Comparison of ENCODE assay signal across 17 cellular contexts in the genomic region with DNA sequence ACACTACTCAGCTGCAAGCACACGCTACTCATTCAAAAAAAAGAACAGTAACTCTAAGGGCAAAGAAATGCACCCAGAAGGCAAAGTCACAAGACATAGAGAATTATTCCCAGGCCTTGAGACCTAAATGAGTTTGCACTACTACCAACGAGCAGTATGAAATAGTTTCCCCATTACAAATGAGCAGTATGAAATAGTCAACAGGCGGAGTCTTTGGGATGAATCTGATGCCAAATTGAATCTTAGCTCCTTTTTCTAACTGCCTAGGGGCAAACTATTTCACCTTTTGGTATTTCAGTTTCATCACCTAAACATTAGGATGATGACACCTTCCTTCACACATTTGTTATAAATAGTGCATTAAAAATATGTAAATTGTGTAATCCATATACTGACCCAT.
A peak's percentile ranks its signal among the peaks of the same experiment; 100 is the strongest.
DNase-seq lines count a peak whose midpoint lies in the region; ATAC-seq, FAIRE-seq and TF ChIP-seq lines count a peak whose summit lies in the region.
"Had no signal": no experiment of that assay in that cellular context is flagged by ENCODE, and none has a peak within 500 bp of the region (broad histone marks: within the 10 kb centered on the region; RNA-seq: fewer than 3 reads in every experiment).

No MANE protein-coding gene starts in this region.

- H3K9ac ChIP-seq in astrocyte (ENCODE audit: low read length) (no peak overlapping the region), skeletal muscle tissue (ENCODE audit: low read depth in 1 of 3, low read length in 3 of 3) (no peak overlapping the region)

- H3K4me1 ChIP-seq in GM23338 (ENCODE audit: insufficient read depth) = peaks cover 13% of the 10 kb centered on the region
- no peaks in the 10 kb centered on the region for H3K4me1 ChIP-seq in astrocyte (ENCODE audit: insufficient read depth, low read length)
- H3K4me1 ChIP-seq in skeletal muscle tissue (ENCODE audit: control insufficient read depth in 3 of 3, insufficient read depth in 3 of 3, low read length in 3 of 3) = no peaks in the 10 kb centered on the region

- H3K9me3 Mint-ChIP-seq in GM23338 (no peaks in the 10 kb centered on the region), astrocyte (ENCODE audit: unreplicated experiment) (no peaks in the 10 kb centered on the region)
- H3K9me3 Mint-ChIP-seq: CD8-positive, alpha-beta T cell had no signal

- H4K20me1 ChIP-seq in GM23338 (replicated peaks; ENCODE audit: insufficient read depth) (no peaks in the 10 kb centered on the region), astrocyte (ENCODE audit: insufficient read depth, low read length) (no peaks in the 10 kb centered on the region)

- peaks cover 11% of the 10 kb centered on the region for H3K4me1 Mint-ChIP-seq in GM23338
- H3K4me1 Mint-ChIP-seq in astrocyte (ENCODE audit: low read depth, unreplicated experiment) = peaks cover 13% of the 10 kb centered on the region

- H3K9me3 ChIP-seq in astrocyte (ENCODE audit: insufficient read depth, low read depth, low read length) (no peaks in the 10 kb centered on the region), skeletal muscle tissue (ENCODE audit: control insufficient read depth in 3 of 3, low read length in 3 of 3) (no peaks in the 10 kb centered on the region)
- H3K9me3 ChIP-seq: MG63 had no signal

- H3K36me3 ChIP-seq in GM23338 (ENCODE audit: insufficient read depth) (no peaks in the 10 kb centered on the region), astrocyte (ENCODE audit: insufficient read depth, low read length) (no peaks in the 10 kb centered on the region), skeletal muscle tissue (ENCODE audit: control insufficient read depth in 3 of 3, insufficient read depth in 3 of 3, low read length in 3 of 3) (no peaks in the 10 kb centered on the region)
- H3K36me3 ChIP-seq: MG63 had no signal

- 0 out of 2 replicates have a peak overlapping the region, but pooled peaks have one; percentile 19 for H2AFZ ChIP-seq in GM23338
- H2AFZ ChIP-seq in astrocyte (ENCODE audit: low read depth, low read length) = peak overlapping the region; percentile 2

- TF ChIP-seq CTCF in GM23338 (conservative IDR thresholded peaks at IDR 0.05; ENCODE audit: low read depth in 2 of 2) = no peak
- no peak for TF ChIP-seq CTCF in astrocyte (IDR thresholded peaks at IDR 0.05; ENCODE audit: insufficient read depth, low read depth, low read length)

- ATAC-seq in GM23338 (no peak), GM19035 (IDR thresholded peaks at IDR 0.05; ENCODE audit: unreplicated experiment) (no peak)
- ATAC-seq: CD8-positive, alpha-beta T cell; Panc1; SK-N-SH treated with all-trans-retinoic acid at 6 μM for 48 hours had no signal

- H3K4me3 Mint-ChIP-seq in GM23338 (no peak overlapping the region), astrocyte (ENCODE audit: unreplicated experiment) (no peak overlapping the region)
- H3K4me3 Mint-ChIP-seq: CD8-positive, alpha-beta T cell had no signal

- H3K27me3 ChIP-seq in GM23338 (ENCODE audit: insufficient read depth) (no peaks in the 10 kb centered on the region), astrocyte (ENCODE audit: insufficient read depth, low read length) (no peaks in the 10 kb centered on the region), skeletal muscle tissue (ENCODE audit: control insufficient read depth in 3 of 3, insufficient read depth in 3 of 3, low read length in 3 of 3) (no peaks in the 10 kb centered on the region)
- H3K27me3 ChIP-seq: MG63 had no signal

- H3K4me3 ChIP-seq in GM23338 (no peak overlapping the region), astrocyte (ENCODE audit: insufficient read depth, low read depth, low read length) (no peak overlapping the region), skeletal muscle tissue (ENCODE audit: low read length in 3 of 3) (no peak overlapping the region)
- H3K4me3 ChIP-seq: MG63 had no signal

- no peak for DNase-seq in GM23338 (ENCODE audit: low spot score)
- DNase-seq in astrocyte (ENCODE audit: low read depth) = no peak
- DNase-seq in fibroblast of peridontal ligament (ENCODE audit: extremely low read depth) = peak; percentile 30
- no peak for DNase-seq in Kasumi-1 (lab: John Stamatoyannopoulos, UW)
- DNase-seq in NCI-H345 (lab: John Stamatoyannopoulos, UW) = no peak
- DNase-seq in hippocampal formation (lab: John Stamatoyannopoulos, UW) = no peak
- DNase-seq: CD8-positive, alpha-beta T cell; KG1; MG63; NCI-H1092 treated with DMSO at 0.1 percent for 48 hours; NCI-H1694 treated with DMSO at 0.1 percent for 48 hours; NCI-H774; SHP77 had no signal

- H3K27ac Mint-ChIP-seq in GM23338 = no peak overlapping the region
- no peak overlapping the region for H3K27ac Mint-ChIP-seq in astrocyte (ENCODE audit: unreplicated experiment)
- H3K27ac Mint-ChIP-seq: CD8-positive, alpha-beta T cell had no signal

- no peaks in the 10 kb centered on the region for H3F3A ChIP-seq in GM23338 (replicated peaks; ENCODE audit: low read depth)

- H3K27me3 Mint-ChIP-seq in GM23338 (ENCODE audit: insufficient read depth, low read depth, poor library complexity) = peaks cover 2% of the 10 kb centered on the region
- no peaks in the 10 kb centered on the region for H3K27me3 Mint-ChIP-seq in astrocyte (ENCODE audit: low read depth, unreplicated experiment)

- no peaks in the 10 kb centered on the region for H3K79me2 ChIP-seq in GM23338 (replicated peaks; ENCODE audit: insufficient read depth)
- H3K79me2 ChIP-seq in astrocyte (ENCODE audit: insufficient read depth, low read length) = no peaks in the 10 kb centered on the region

- no peaks in the 10 kb centered on the region for H3K9me2 ChIP-seq in GM23338 (ENCODE audit: insufficient read depth)

- no peak overlapping the region for H3K27ac ChIP-seq in GM23338 (ENCODE audit: low read depth)
- H3K27ac ChIP-seq in astrocyte (ENCODE audit: low read depth, low read length) = no peak overlapping the region
- H3K27ac ChIP-seq in skeletal muscle tissue (ENCODE audit: low read depth, low read length) = peak overlapping the region; percentile 2

- H3K4me2 ChIP-seq in GM23338 (no peak overlapping the region), astrocyte (ENCODE audit: low read length) (no peak overlapping the region)

- H3K36me3 Mint-ChIP-seq in GM23338 (ENCODE audit: low read depth) (no peaks in the 10 kb centered on the region), astrocyte (ENCODE audit: low read depth, unreplicated experiment) (no peaks in the 10 kb centered on the region)
- H3K36me3 Mint-ChIP-seq: CD8-positive, alpha-beta T cell had no signal

- no peak for FAIRE-seq in astrocyte (lab: Jason Lieb, UNC)

TF ChIP-seq in GM23338, 12 proteins besides CTCF, POLR2A, EP300 and RAD21 (continues in another document):
- TF ChIP-seq ZNF331 (CRISPR knock-in tag; IDR thresholded peaks at IDR 0.05; ENCODE audit: low read depth) = no peak
- no peak for TF ChIP-seq NANOG (IDR thresholded peaks at IDR 0.05; ENCODE audit: borderline replicate concordance)
- TF ChIP-seq EZH2 (IDR thresholded peaks at IDR 0.05; ENCODE audit: low read depth, unreplicated experiment) = no peak
- TF ChIP-seq, protein P1, sequence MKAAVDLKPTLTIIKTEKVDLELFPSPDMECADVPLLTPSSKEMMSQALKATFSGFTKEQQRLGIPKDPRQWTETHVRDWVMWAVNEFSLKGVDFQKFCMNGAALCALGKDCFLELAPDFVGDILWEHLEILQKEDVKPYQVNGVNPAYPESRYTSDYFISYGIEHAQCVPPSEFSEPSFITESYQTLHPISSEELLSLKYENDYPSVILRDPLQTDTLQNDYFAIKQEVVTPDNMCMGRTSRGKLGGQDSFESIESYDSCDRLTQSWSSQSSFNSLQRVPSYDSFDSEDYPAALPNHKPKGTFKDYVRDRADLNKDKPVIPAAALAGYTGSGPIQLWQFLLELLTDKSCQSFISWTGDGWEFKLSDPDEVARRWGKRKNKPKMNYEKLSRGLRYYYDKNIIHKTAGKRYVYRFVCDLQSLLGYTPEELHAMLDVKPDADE (IDR thresholded peaks at IDR 0.05) = no peak
- no peak for TF ChIP-seq ZNF114 (CRISPR knock-in tag; IDR thresholded peaks at IDR 0.05)
- no peak for TF ChIP-seq EZH2phosphoT487 (IDR thresholded peaks at IDR 0.05; ENCODE audit: unreplicated experiment)
